Comparison of ENCODE assay signal across 10 cellular contexts in the genomic region with DNA sequence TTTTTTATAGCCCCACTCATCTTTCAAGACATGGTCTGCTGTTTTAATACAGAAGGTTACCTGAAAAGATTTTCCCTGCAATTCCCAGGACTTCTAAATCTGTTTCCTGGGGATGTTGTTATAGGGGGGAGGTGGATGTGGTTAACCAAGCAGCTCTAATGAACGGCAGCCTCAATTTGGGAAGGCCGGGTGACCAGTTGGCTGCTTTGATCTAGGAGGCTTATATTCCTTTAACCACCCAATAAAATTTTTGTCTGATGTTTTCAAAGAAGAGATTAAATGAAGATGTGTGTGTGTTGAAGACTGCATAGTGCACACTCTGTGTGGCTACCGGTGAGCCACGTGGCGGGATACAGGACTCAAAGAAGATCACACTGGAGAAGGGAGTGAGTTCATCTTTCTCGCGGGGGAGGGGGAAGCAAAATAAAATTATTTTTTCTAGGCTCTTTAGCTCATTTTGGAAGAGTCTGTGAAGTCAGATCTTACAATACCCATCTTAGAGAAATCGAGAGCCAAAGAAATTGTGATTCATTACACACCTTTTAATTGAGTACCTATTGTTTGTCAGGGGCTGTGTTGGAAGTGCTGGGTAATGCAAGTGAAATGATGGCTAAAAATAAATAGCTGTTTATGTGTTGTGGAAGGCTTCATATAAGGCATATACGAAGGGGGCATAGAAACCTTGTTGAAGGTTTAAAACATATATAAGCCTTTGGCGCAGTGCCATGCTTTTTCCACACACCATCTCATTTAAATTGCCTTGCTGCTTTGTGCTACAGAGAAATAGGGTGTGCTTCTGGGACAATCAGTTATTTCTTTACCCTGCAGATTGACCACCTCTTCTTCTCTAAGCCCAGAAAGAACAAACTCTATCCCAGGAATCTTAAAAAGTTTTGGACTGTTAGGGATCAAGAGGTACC. TPM values are rescaled to one million over a fixed set of nuclear protein-coding genes. Genes with fewer than 3 reads are reported as not detected.
DNase-seq lines count a peak whose midpoint lies in the region; ATAC-seq and TF ChIP-seq lines count a peak whose summit lies in the region.
"Had no signal": no experiment of that assay in that cellular context is flagged by ENCODE, and none has a peak within 500 bp of the region (broad histone marks: within the 10 kb centered on the region; RNA-seq: fewer than 3 reads in every experiment).

No MANE protein-coding gene starts in this region.

- no peaks in the 10 kb centered on the region for H3K27me3 ChIP-seq in gastroesophageal sphincter
- H3K27me3 ChIP-seq: neural progenitor cell had no signal

- H3K4me1 ChIP-seq in gastroesophageal sphincter, result peaks cover 0 to 68% (median 8%) of the 10 kb centered on the region in 3 donors

- POLR2A ChIA-PET in activated CD4-positive, alpha-beta memory T cell treated with anti-CD3 and anti-CD28 coated beads, Interleukin-2, amount 10 ng/mL, durations not matched to agents 7 days and 5 days (lab: Charles Lee), result interaction anchor here (0.9 to 8.4 kb wide), 8 partner anchors 15 to 272 kb away, joined by 3 to 103 read pairs (median 4); partner anchors contain the start of genes CCDC38 and CDK17

- H3K4me1 Mint-ChIP-seq in activated naive CD4-positive, alpha-beta T cell treated with anti-CD3 and anti-CD28 coated beads, Interleukin-2, amount 10 ng/mL, durations not matched to agents 7 days and 5 days, result peaks cover 77% of the 10 kb centered on the region
- H3K4me1 Mint-ChIP-seq in activated CD4-positive, alpha-beta memory T cell treated with anti-CD3 and anti-CD28 coated beads, Interleukin-2, amount 10 ng/mL, durations not matched to agents 7 days and 5 days, result peaks cover 78% of the 10 kb centered on the region
- H3K4me1 Mint-ChIP-seq in stimulated activated naive CD8-positive, alpha-beta T cell treated with anti-CD3 and anti-CD28 coated beads, Interleukin-15, amount 100 ng/mL, for 72 hours, result peaks cover 86% of the 10 kb centered on the region

- H3K27ac Mint-ChIP-seq in activated naive CD4-positive, alpha-beta T cell treated with anti-CD3 and anti-CD28 coated beads, Interleukin-2, amount 10 ng/mL, durations not matched to agents 7 days and 5 days, result peak overlapping the region; percentile 65
- H3K27ac Mint-ChIP-seq in activated CD4-positive, alpha-beta memory T cell treated with anti-CD3 and anti-CD28 coated beads, Interleukin-2, amount 10 ng/mL, durations not matched to agents 7 days and 5 days, result peak overlapping the region; percentile 65
- H3K27ac Mint-ChIP-seq in stimulated activated naive CD8-positive, alpha-beta T cell treated with anti-CD3 and anti-CD28 coated beads, Interleukin-15, amount 100 ng/mL, for 72 hours, result no peak overlapping the region
- H3K27ac Mint-ChIP-seq: neural progenitor cell had no signal

- TF ChIP-seq EP300 in gastroesophageal sphincter (IDR thresholded peaks at IDR 0.05), result no peak

- H3K27me3 Mint-ChIP-seq in activated naive CD4-positive, alpha-beta T cell treated with anti-CD3 and anti-CD28 coated beads, Interleukin-2, amount 10 ng/mL, durations not matched to agents 7 days and 5 days, result no peaks in the 10 kb centered on the region
- no peaks in the 10 kb centered on the region for H3K27me3 Mint-ChIP-seq in activated CD4-positive, alpha-beta memory T cell treated with anti-CD3 and anti-CD28 coated beads, Interleukin-2, amount 10 ng/mL, durations not matched to agents 7 days and 5 days
- H3K27me3 Mint-ChIP-seq in stimulated activated naive CD8-positive, alpha-beta T cell treated with anti-CD3 and anti-CD28 coated beads, Interleukin-15, amount 100 ng/mL, for 72 hours, result no peaks in the 10 kb centered on the region

- H3K36me3 ChIP-seq in gastroesophageal sphincter, result no peaks in the 10 kb centered on the region
- H3K36me3 ChIP-seq: neural progenitor cell had no signal

- H3K4me3 ChIP-seq in gastroesophageal sphincter, result no peak overlapping the region
- H3K4me3 ChIP-seq: coronary artery, neural progenitor cell had no signal

- no peak for TF ChIP-seq POLR2A in gastroesophageal sphincter (IDR thresholded peaks at IDR 0.05)

- H3K9me3 Mint-ChIP-seq in activated naive CD4-positive, alpha-beta T cell treated with anti-CD3 and anti-CD28 coated beads, Interleukin-2, amount 10 ng/mL, durations not matched to agents 7 days and 5 days, result no peaks in the 10 kb centered on the region
- H3K9me3 Mint-ChIP-seq in activated CD4-positive, alpha-beta memory T cell treated with anti-CD3 and anti-CD28 coated beads, Interleukin-2, amount 10 ng/mL, durations not matched to agents 7 days and 5 days, result no peaks in the 10 kb centered on the region
- no peaks in the 10 kb centered on the region for H3K9me3 Mint-ChIP-seq in stimulated activated naive CD8-positive, alpha-beta T cell treated with anti-CD3 and anti-CD28 coated beads, Interleukin-15, amount 100 ng/mL, for 72 hours
- H3K9me3 Mint-ChIP-seq: neural progenitor cell had no signal

- no peak for ATAC-seq in gastroesophageal sphincter
- ATAC-seq in stimulated activated naive CD8-positive, alpha-beta T cell treated with anti-CD3 and anti-CD28 coated beads, Interleukin-15, amount 100 ng/mL, for 72 hours, result peak; percentile 25

- CTCF ChIA-PET in activated naive CD4-positive, alpha-beta T cell treated with anti-CD3 and anti-CD28 coated beads, Interleukin-2, amount 10 ng/mL, durations not matched to agents 7 days and 5 days (lab: Charles Lee), result interaction anchor here (0.6 to 9.2 kb wide), 15 partner anchors 13 to 308 kb away, joined by 3 to 155 read pairs (median 3); partner anchors contain the start of gene CDK17
- CTCF ChIA-PET in activated CD4-positive, alpha-beta memory T cell treated with anti-CD3 and anti-CD28 coated beads, Interleukin-2, amount 10 ng/mL, durations not matched to agents 7 days and 5 days (lab: Charles Lee), result interaction anchor here (0.7 to 7.1 kb wide), 13 partner anchors 14 to 304 kb away, joined by 3 to 115 read pairs (median 14); partner anchors contain the start of genes CDK17 and LTA4H

- 72 to 79% methylated on average over 8 to 10 of the region's 10 CpGs for WGBS in gastroesophageal sphincter (ENCODE audit: low coverage in 1 of 2), 2 donors

- H3K36me3 Mint-ChIP-seq in activated naive CD4-positive, alpha-beta T cell treated with anti-CD3 and anti-CD28 coated beads, Interleukin-2, amount 10 ng/mL, durations not matched to agents 7 days and 5 days, result peaks cover 28% of the 10 kb centered on the region
- H3K36me3 Mint-ChIP-seq in activated CD4-positive, alpha-beta memory T cell treated with anti-CD3 and anti-CD28 coated beads, Interleukin-2, amount 10 ng/mL, durations not matched to agents 7 days and 5 days (ENCODE audit: low read depth), result peaks cover 25% of the 10 kb centered on the region
- H3K36me3 Mint-ChIP-seq: neural progenitor cell had no signal

- H3K4me3 Mint-ChIP-seq in activated naive CD4-positive, alpha-beta T cell treated with anti-CD3 and anti-CD28 coated beads, Interleukin-2, amount 10 ng/mL, durations not matched to agents 7 days and 5 days, result no peak overlapping the region
- no peak overlapping the region for H3K4me3 Mint-ChIP-seq in activated CD4-positive, alpha-beta memory T cell treated with anti-CD3 and anti-CD28 coated beads, Interleukin-2, amount 10 ng/mL, durations not matched to agents 7 days and 5 days
- peak overlapping the region; percentile 40 to 62 for H3K4me3 Mint-ChIP-seq in stimulated activated naive CD8-positive, alpha-beta T cell treated with anti-CD3 and anti-CD28 coated beads, Interleukin-15, amount 100 ng/mL, for 72 hours
- H3K4me3 Mint-ChIP-seq: neural progenitor cell had no signal

- no peak for DNase-seq in activated naive CD4-positive, alpha-beta T cell treated with anti-CD3 and anti-CD28 coated beads, Interleukin-2, amount 10 ng/mL, durations not matched to agents 7 days and 5 days
- no peak for DNase-seq in activated naive CD4-positive, alpha-beta T cell treated with anti-CD3 and anti-CD28 coated beads, Interleukin-2, amount 50 U/mL, for 16 hours
- no peak for DNase-seq in activated CD4-positive, alpha-beta memory T cell treated with anti-CD3 and anti-CD28 coated beads, Interleukin-2, amount 10 ng/mL, durations not matched to agents 7 days and 5 days
- no peak for DNase-seq in stimulated activated naive CD8-positive, alpha-beta T cell treated with anti-CD3 and anti-CD28 coated beads, Interleukin-15, amount 100 ng/mL, for 72 hours
- DNase-seq in MV-4-11 (lab: John Stamatoyannopoulos, UW) (no peak), AG08395 (ENCODE audit: low spot score) (no peak), NCI-H146 (lab: John Stamatoyannopoulos, UW) (no peak)

- peak overlapping the region in 3 of 4 donors; percentile 25 to 64 (median 32) for H3K27ac ChIP-seq in gastroesophageal sphincter
- H3K27ac ChIP-seq: neural progenitor cell had no signal

- H3K9me3 ChIP-seq in gastroesophageal sphincter, result no peaks in the 10 kb centered on the region

- TF ChIP-seq CTCF in gastroesophageal sphincter (IDR thresholded peaks at IDR 0.05), result no peak

RNA-seq across cellular contexts. Expression of gene ELK3, which starts 18.5 kb away (rescaled TPM):
- total RNA-seq in activated CD4-positive, alpha-beta memory T cell treated with anti-CD3 and anti-CD28 coated beads, Interleukin-2, amount 10 ng/mL, durations not matched to agents 7 days and 5 days, result 10 to 100 TPM; 46.3 TPM
- 10 to 100 TPM; 10.1 to 25.3 (median 23.4) TPM for total RNA-seq in gastroesophageal sphincter

Comparison
In these comparisons a context has a peak if more than half of its experiments do, and no peak if none do; other contexts are left out.
1. H3K27ac Mint-ChIP-seq: peak in activated naive CD4-positive, alpha-beta T cell treated with anti-CD3 and anti-CD28 coated beads, Interleukin-2, amount 10 ng/mL, durations not matched to agents 7 days and 5 days (single experiment) and activated CD4-positive, alpha-beta memory T cell treated with anti-CD3 and anti-CD28 coated beads, Interleukin-2, amount 10 ng/mL, durations not matched to agents 7 days and 5 days (single experiment); none in stimulated activated naive CD8-positive, alpha-beta T cell treated with anti-CD3 and anti-CD28 coated beads, Interleukin-15, amount 100 ng/mL, for 72 hours (0 of 2).
2. H3K4me3 Mint-ChIP-seq: peak in stimulated activated naive CD8-positive, alpha-beta T cell treated with anti-CD3 and anti-CD28 coated beads, Interleukin-15, amount 100 ng/mL, for 72 hours (2 of 2); none in activated naive CD4-positive, alpha-beta T cell treated with anti-CD3 and anti-CD28 coated beads, Interleukin-2, amount 10 ng/mL, durations not matched to agents 7 days and 5 days (single experiment) and activated CD4-positive, alpha-beta memory T cell treated with anti-CD3 and anti-CD28 coated beads, Interleukin-2, amount 10 ng/mL, durations not matched to agents 7 days and 5 days (single experiment).